ENCODE assay signal across 2 cellular contexts in genomic region chr13:98181106-98181815, GRCh38.
TF ChIP-seq lines count a peak whose summit lies in the region.

No MANE protein-coding gene starts in this region.

TF ChIP-seq in HepG2, 621 proteins besides CTCF, POLR2A, EP300 and RAD21:
- no peak for TF ChIP-seq ZBTB37 (CRISPR knock-in tag; IDR thresholded peaks at IDR 0.05)
- TF ChIP-seq ZNF770 (CRISPR knock-in tag; IDR thresholded peaks at IDR 0.05): peak; percentile 78
- 0 out of 2 replicates have a peak, but pooled peaks have one; percentile 22 for TF ChIP-seq CEBPG (CRISPR knock-in tag; IDR thresholded peaks at IDR 0.05)
- TF ChIP-seq RBM22 (optimal IDR thresholded peaks at IDR 0.05; ENCODE audit: low read length): peak; percentile 36
- TF ChIP-seq CEBPB (IDR thresholded peaks at IDR 0.05; ENCODE audit: borderline replicate concordance, low read depth, low read length): peak; percentile 36; the same call in 1 of the 2 replicates
- TF ChIP-seq BCLAF1 (IDR thresholded peaks at IDR 0.05): no peak

TF ChIP-seq in H1, 55 proteins besides CTCF, POLR2A, EP300 and RAD21:
- TF ChIP-seq MAX (IDR thresholded peaks at IDR 0.05) (no peak), SRF (IDR thresholded peaks at IDR 0.05; ENCODE audit: low read depth, low read length) (no peak), BRCA1 (IDR thresholded peaks at IDR 0.05; ENCODE audit: low read depth, low read length) (no peak), KDM5A (IDR thresholded peaks at IDR 0.05; ENCODE audit: low read length) (no peak), SUZ12 (IDR thresholded peaks at IDR 0.05; ENCODE audit: low read length) (no peak), HDAC2 (IDR thresholded peaks at IDR 0.05; ENCODE audit: borderline replicate concordance in 1 of 2, low read depth in 2 of 2, low read length in 2 of 2) (no peak), MAFK (IDR thresholded peaks at IDR 0.05; ENCODE audit: low read depth, low read length) (no peak), SAP30 (IDR thresholded peaks at IDR 0.05; ENCODE audit: insufficient read depth, insufficient replicate concordance, low read length) (no peak), PHF8 (conservative IDR thresholded peaks at IDR 0.05; ENCODE audit: low read depth, low read length) (no peak), GABPA (IDR thresholded peaks at IDR 0.05; ENCODE audit: borderline replicate concordance, insufficient read depth, low read length) (no peak), KDM4A (IDR thresholded peaks at IDR 0.05; ENCODE audit: low read depth, low read length, severe bottlenecking) (no peak), CBX5 (IDR thresholded peaks at IDR 0.05; ENCODE audit: low read depth, low read length) (no peak), EGR1 (IDR thresholded peaks at IDR 0.05; ENCODE audit: borderline replicate concordance, low read depth, low read length) (no peak)
